26 cellular contexts compared by ENCODE assay signal in genomic region chr2:153195342-153195741, GRCh38.
"Had no signal": no experiment of that assay in that cellular context is flagged by ENCODE, and none has a peak within 500 bp of the region (broad histone marks: within the 10 kb centered on the region; RNA-seq: fewer than 3 reads in every experiment).

No MANE protein-coding gene starts in this region.

- H3K4me1 ChIP-seq: gastrocnemius medialis, left lung, lower lobe of right lung, pancreas, stomach, thyroid gland had no signal

- H3K4me3 Mint-ChIP-seq: memory B cell; natural killer cell; stimulated activated effector memory CD8-positive, alpha-beta T cell treated with anti-CD3 and anti-CD28 coated beads, Interleukin-12 subunit alpha, Interleukin-12 subunit beta, amount 100 ng/mL, for 72 hours; type B pancreatic cell had no signal

- H3K27ac Mint-ChIP-seq: memory B cell; natural killer cell; progenitor cell of endocrine pancreas; stimulated activated effector memory CD8-positive, alpha-beta T cell treated with anti-CD3 and anti-CD28 coated beads, Interleukin-12 subunit alpha, Interleukin-12 subunit beta, amount 100 ng/mL, for 72 hours; type B pancreatic cell had no signal

- H3K27me3 Mint-ChIP-seq: progenitor cell of endocrine pancreas, type B pancreatic cell had no signal

- H3K4me1 Mint-ChIP-seq: memory B cell; natural killer cell; stimulated activated effector memory CD8-positive, alpha-beta T cell treated with anti-CD3 and anti-CD28 coated beads, Interleukin-12 subunit alpha, Interleukin-12 subunit beta, amount 100 ng/mL, for 72 hours had no signal

- H3K4me3 ChIP-seq: gastrocnemius medialis, left lung, lower lobe of right lung, pancreas, smooth muscle cell, stomach, thyroid gland had no signal

- ATAC-seq: esophagus mucosa; gastrocnemius medialis; left cardiac atrium; left lung; natural killer cell; pancreas; sciatic nerve; stimulated activated effector memory CD8-positive, alpha-beta T cell treated with anti-CD3 and anti-CD28 coated beads, Interleukin-12 subunit alpha, Interleukin-12 subunit beta, amount 100 ng/mL, for 72 hours had no signal

- H3K4me2 ChIP-seq: smooth muscle cell had no signal

- H3K27me3 ChIP-seq: gastrocnemius medialis, left lung, neutrophil, pancreas, stomach, thyroid gland had no signal

- H3K36me3 ChIP-seq: gastrocnemius medialis, left lung, lower lobe of right lung, neutrophil, pancreas, stomach, thyroid gland had no signal

- H3K9me3 Mint-ChIP-seq: type B pancreatic cell had no signal

- H3K9me3 ChIP-seq: gastrocnemius medialis, lower lobe of right lung, pancreas, thyroid gland had no signal

- H3K27ac ChIP-seq: epithelial cell of prostate, gastrocnemius medialis, left lung, lower lobe of right lung, neutrophil, pancreas, stomach, thyroid gland had no signal

- H3K36me3 Mint-ChIP-seq: memory B cell; stimulated activated effector memory CD8-positive, alpha-beta T cell treated with anti-CD3 and anti-CD28 coated beads, Interleukin-12 subunit alpha, Interleukin-12 subunit beta, amount 100 ng/mL, for 72 hours; type B pancreatic cell had no signal

- DNase-seq: cerebellar nuclear complex; cortex of kidney; effector CD4-positive, alpha-beta T cell; foreskin fibroblast; gastrocnemius medialis; head of caudate nucleus; left cardiac atrium; lower lobe of right lung; natural killer cell; stimulated activated CD4-positive, alpha-beta T cell treated with anti-CD3 and anti-CD28 coated beads, Interleukin-2, amount 100 ng/mL, for 24 hours; stimulated activated CD4-positive, alpha-beta T cell treated with anti-CD3 and anti-CD28 coated beads, Interleukin-4, amount 100 ng/mL, for 24 hours; stimulated activated naive CD4-positive, alpha-beta T cell treated with Interleukin-2 at 50 U/mL for 16 hours; stomach; thyroid gland had no signal

- FAIRE-seq: pancreas, urothelium cell line had no signal
